14 cellular contexts compared by ENCODE assay signal in genomic region chr11:131240421-131240820, GRCh38.
DNase-seq lines count a peak whose midpoint lies in the region; ATAC-seq and TF ChIP-seq lines count a peak whose summit lies in the region.
"Had no signal": no experiment of that assay in that cellular context is flagged by ENCODE, and none has a peak within 500 bp of the region (broad histone marks: within the 10 kb centered on the region; RNA-seq: fewer than 3 reads in every experiment).

No MANE protein-coding gene starts in this region.

- no peak overlapping the region for H3K4me3 ChIP-seq in GM23338
- H3K4me3 ChIP-seq in SJSA1 = no peak overlapping the region
- H3K4me3 ChIP-seq in astrocyte of the spinal cord (ENCODE audit: low read depth, low read length) = no peak overlapping the region
- no peak overlapping the region for H3K4me3 ChIP-seq in naive thymus-derived CD4-positive, alpha-beta T cell (ENCODE audit: low read length)
- H3K4me3 ChIP-seq in right lobe of liver = no peak overlapping the region
- H3K4me3 ChIP-seq: HAP-1 had no signal

- no peaks in the 10 kb centered on the region for H4K20me1 ChIP-seq in GM23338 (replicated peaks; ENCODE audit: insufficient read depth)

- H3F3A ChIP-seq in GM23338 (replicated peaks; ENCODE audit: low read depth) = 0 out of 2 replicates have a peak, but pooled peaks cover 3% of the 10 kb centered on the region

- H3K9me3 Mint-ChIP-seq in GM23338 = no peaks in the 10 kb centered on the region; the same call in 2 of the 3 replicates
- H3K9me3 Mint-ChIP-seq in naive thymus-derived CD4-positive, alpha-beta T cell = peaks cover 0 to 13% (median 0%) of the 10 kb centered on the region in 11 donors

- WGBS in right lobe of liver (ENCODE audit: insufficient coverage, low coverage, low lambda C conversion rate, missing lambda C conversion rate) = 43% methylated on average over 7 of the region's 7 CpGs

- intact Hi-C loops in naive thymus-derived CD4-positive, alpha-beta T cell (cut with micrococcal nuclease) = no loop called here
- intact Hi-C loops in right lobe of liver (cut with DNase I) = no loop called here

- H3K36me3 Mint-ChIP-seq in GM23338 (ENCODE audit: low read depth) = no peaks in the 10 kb centered on the region
- no peaks in the 10 kb centered on the region for H3K36me3 Mint-ChIP-seq in naive thymus-derived CD4-positive, alpha-beta T cell
- H3K36me3 Mint-ChIP-seq: CD4-positive, CD25-positive, alpha-beta regulatory T cell; CD8-positive, alpha-beta memory T cell had no signal

- no peak for TF ChIP-seq POLR2A in right lobe of liver (IDR thresholded peaks at IDR 0.05)

- CTCF ChIA-PET in naive thymus-derived CD4-positive, alpha-beta T cell (lab: Charles Lee) = no interaction called here

- peaks cover 2% of the 10 kb centered on the region for H3K27me3 Mint-ChIP-seq in GM23338 (ENCODE audit: insufficient read depth, low read depth, poor library complexity)
- peaks cover 2 to 22% (median 12%) of the 10 kb centered on the region in 5 donors for H3K27me3 Mint-ChIP-seq in naive thymus-derived CD4-positive, alpha-beta T cell

- H2AFZ ChIP-seq in GM23338 = peak overlapping the region; percentile 59; the same call in 1 of the 2 replicates

- POLR2A ChIA-PET in naive thymus-derived CD4-positive, alpha-beta T cell (lab: Charles Lee) = no interaction called here

- in situ Hi-C loops in astrocyte of the spinal cord (cut with HindIII; ENCODE audit: low sequenced_read_pairs) = no loop called here

- DNase-seq in GM23338 (ENCODE audit: low spot score) (no peak), SJSA1 (ENCODE audit: low read depth in 1 of 2, low spot score in 2 of 2) (peak; percentile 39 to 52), astrocyte of the spinal cord (ENCODE audit: low read depth, low spot score) (peak; percentile 46), right lobe of liver (no peak)
- DNase-seq in naive thymus-derived CD4-positive, alpha-beta T cell = no peak
- DNase-seq: BE2C; C1 segment of cervical spinal cord; CD4-positive, CD25-positive, alpha-beta regulatory T cell; CD8-positive, alpha-beta memory T cell; COR-L47; DMS 273 treated with DMSO at 0.1 percent for 48 hours; GDM1 had no signal

- H3K4me3 Mint-ChIP-seq in GM23338 = no peak overlapping the region
- H3K4me3 Mint-ChIP-seq in naive thymus-derived CD4-positive, alpha-beta T cell = no peak overlapping the region
- H3K4me3 Mint-ChIP-seq: CD4-positive, CD25-positive, alpha-beta regulatory T cell; CD8-positive, alpha-beta memory T cell had no signal

- H3K9me3 ChIP-seq in SJSA1 (replicated peaks) (no peaks in the 10 kb centered on the region), right lobe of liver (no peaks in the 10 kb centered on the region)
- no peaks in the 10 kb centered on the region for H3K9me3 ChIP-seq in naive thymus-derived CD4-positive, alpha-beta T cell (ENCODE audit: control insufficient read depth in 2 of 3, low read length in 3 of 3)
- H3K9me3 ChIP-seq: BE2C, HAP-1 had no signal

- H3K4me2 ChIP-seq in GM23338 = no peak overlapping the region

- H3K27ac Mint-ChIP-seq in GM23338 = no peak overlapping the region
- H3K27ac Mint-ChIP-seq in naive thymus-derived CD4-positive, alpha-beta T cell = no peak overlapping the region
- H3K27ac Mint-ChIP-seq: CD4-positive, CD25-positive, alpha-beta regulatory T cell; CD8-positive, alpha-beta memory T cell had no signal

- H3K4me1 Mint-ChIP-seq in GM23338 = peaks cover 13% of the 10 kb centered on the region
- H3K4me1 Mint-ChIP-seq in naive thymus-derived CD4-positive, alpha-beta T cell = no peaks in the 10 kb centered on the region
- H3K4me1 Mint-ChIP-seq: CD4-positive, CD25-positive, alpha-beta regulatory T cell; CD8-positive, alpha-beta memory T cell had no signal

- no peaks in the 10 kb centered on the region for H3K79me2 ChIP-seq in GM23338 (replicated peaks; ENCODE audit: insufficient read depth)

- H3K4me1 ChIP-seq in GM23338 (ENCODE audit: insufficient read depth) = peaks cover 9% of the 10 kb centered on the region
- H3K4me1 ChIP-seq in SJSA1 (replicated peaks) = peaks cover 9% of the 10 kb centered on the region
- H3K4me1 ChIP-seq in naive thymus-derived CD4-positive, alpha-beta T cell (ENCODE audit: control insufficient read depth in 2 of 2, insufficient read depth in 2 of 2, low read length in 2 of 2) = no peaks in the 10 kb centered on the region
- H3K4me1 ChIP-seq in right lobe of liver = no peaks in the 10 kb centered on the region
- H3K4me1 ChIP-seq: BE2C, HAP-1 had no signal

- ATAC-seq in GM23338 (no peak), GM18498 (IDR thresholded peaks at IDR 0.05; ENCODE audit: unreplicated experiment) (no peak), right lobe of liver (no peak)
- ATAC-seq in naive thymus-derived CD4-positive, alpha-beta T cell = no peak

- H3K36me3 ChIP-seq in GM23338 (ENCODE audit: insufficient read depth) (no peaks in the 10 kb centered on the region), SJSA1 (no peaks in the 10 kb centered on the region), right lobe of liver (no peaks in the 10 kb centered on the region)
- no peaks in the 10 kb centered on the region for H3K36me3 ChIP-seq in naive thymus-derived CD4-positive, alpha-beta T cell (ENCODE audit: control insufficient read depth in 2 of 3, insufficient read depth in 3 of 3, low read length in 3 of 3)
- H3K36me3 ChIP-seq: BE2C, HAP-1 had no signal

- TF ChIP-seq CTCF in GM23338 (conservative IDR thresholded peaks at IDR 0.05; ENCODE audit: low read depth in 2 of 2) (no peak), astrocyte of the spinal cord (IDR thresholded peaks at IDR 0.05; ENCODE audit: low read depth, low read length) (no peak), right lobe of liver (IDR thresholded peaks at IDR 0.05) (no peak)

- no peak overlapping the region for H3K27ac ChIP-seq in GM23338 (ENCODE audit: low read depth)
- H3K27ac ChIP-seq in SJSA1 = peak overlapping the region; percentile 49
- H3K27ac ChIP-seq in naive thymus-derived CD4-positive, alpha-beta T cell (ENCODE audit: low read depth, low read length) = no peak overlapping the region
- H3K27ac ChIP-seq in right lobe of liver = no peak overlapping the region

- H3K27me3 ChIP-seq in GM23338 (ENCODE audit: insufficient read depth) (no peaks in the 10 kb centered on the region), SJSA1 (replicated peaks) (no peaks in the 10 kb centered on the region), right lobe of liver (no peaks in the 10 kb centered on the region)
- H3K27me3 ChIP-seq in naive thymus-derived CD4-positive, alpha-beta T cell (ENCODE audit: control insufficient read depth in 2 of 2, insufficient read depth in 2 of 2, low read length in 2 of 2) = no peaks in the 10 kb centered on the region
- H3K27me3 ChIP-seq: BE2C had no signal

- H3K9me2 ChIP-seq in GM23338 (ENCODE audit: insufficient read depth) = peaks cover 6% of the 10 kb centered on the region; the same call in 1 of the 2 replicates

TF ChIP-seq in GM23338, 12 proteins besides CTCF, POLR2A, EP300 and RAD21:
- TF ChIP-seq, protein P1, sequence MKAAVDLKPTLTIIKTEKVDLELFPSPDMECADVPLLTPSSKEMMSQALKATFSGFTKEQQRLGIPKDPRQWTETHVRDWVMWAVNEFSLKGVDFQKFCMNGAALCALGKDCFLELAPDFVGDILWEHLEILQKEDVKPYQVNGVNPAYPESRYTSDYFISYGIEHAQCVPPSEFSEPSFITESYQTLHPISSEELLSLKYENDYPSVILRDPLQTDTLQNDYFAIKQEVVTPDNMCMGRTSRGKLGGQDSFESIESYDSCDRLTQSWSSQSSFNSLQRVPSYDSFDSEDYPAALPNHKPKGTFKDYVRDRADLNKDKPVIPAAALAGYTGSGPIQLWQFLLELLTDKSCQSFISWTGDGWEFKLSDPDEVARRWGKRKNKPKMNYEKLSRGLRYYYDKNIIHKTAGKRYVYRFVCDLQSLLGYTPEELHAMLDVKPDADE (IDR thresholded peaks at IDR 0.05) = no peak
- TF ChIP-seq STAT1 (IDR thresholded peaks at IDR 0.05; ENCODE audit: unreplicated experiment) (no peak), POLR2AphosphoS5 (IDR thresholded peaks at IDR 0.05; ENCODE audit: low read depth) (no peak)

Comparison
In these comparisons a context has a peak if more than half of its experiments do, and no peak if none do; other contexts are left out.
1. DNase-seq: peak in SJSA1 (2 of 2) and astrocyte of the spinal cord (single experiment); none in GM23338 (single experiment), naive thymus-derived CD4-positive, alpha-beta T cell (0 of 9) and right lobe of liver (0 of 3).